8 cellular contexts compared by ENCODE assay signal in genomic region chr4:15231265-15232091, GRCh38.
DNase-seq lines count a peak whose midpoint lies in the region; ATAC-seq lines count a peak whose summit lies in the region.

No MANE protein-coding gene starts in this region.

- in situ Hi-C loops in ACHN (cut with HindIII; ENCODE audit: low pct_ligation_motif_present, low pct_unique_long_range_greater_than_20kb, low sequenced_read_pairs): no loop called here

- DNase-seq in ACHN (peak; percentile 69), NCI-H2196 treated with DMSO at 0.1 percent for 48 hours (lab: John Stamatoyannopoulos, UW; ENCODE audit: unreplicated experiment) (peak; percentile 4), cerebellar cortex (ENCODE audit: low spot score) (peak; percentile 83), left kidney (ENCODE audit: low read depth, low spot score) (peak; percentile 91)
- peak; percentile 53 for DNase-seq in activated CD4-positive, CD25-positive, alpha-beta regulatory T cell treated with anti-CD3 and anti-CD28 coated beads, Interleukin-2, amount 50 U/mL, for 72 hours
- peak; percentile 64 to 65 for DNase-seq in stimulated activated CD4-positive, alpha-beta T cell treated with anti-CD3 and anti-CD28 coated beads, Interleukin-4, amount 100 ng/mL, for 4 hours

- ATAC-seq in GM18511 (IDR thresholded peaks at IDR 0.05; ENCODE audit: unreplicated experiment) (peak; percentile 86), HG02981 (IDR thresholded peaks at IDR 0.05; ENCODE audit: unreplicated experiment) (peak; percentile 70)

Comparison
In these comparisons a context has a peak if more than half of its experiments do, and no peak if none do; other contexts are left out.
1. Peak in every context shown above with its lines: DNase-seq and ATAC-seq.
2. DNase-seq: peak in every context shown above with its lines; median percentile 91 in left kidney; 83 in cerebellar cortex; 69 in ACHN; 64 in stimulated activated CD4-positive, alpha-beta T cell treated with anti-CD3 and anti-CD28 coated beads, Interleukin-4, amount 100 ng/mL, for 4 hours; 53 in activated CD4-positive, CD25-positive, alpha-beta regulatory T cell treated with anti-CD3 and anti-CD28 coated beads, Interleukin-2, amount 50 U/mL, for 72 hours; 4 in NCI-H2196 treated with DMSO at 0.1 percent for 48 hours.